28 cellular contexts compared by ENCODE assay signal in genomic region chr10:81007872-81008271, GRCh38.
"Had no signal": no experiment of that assay in that cellular context is flagged by ENCODE, and none has a peak within 500 bp of the region (broad histone marks: within the 10 kb centered on the region; RNA-seq: fewer than 3 reads in every experiment).

No MANE protein-coding gene starts in this region.

- H3K9me3 Mint-ChIP-seq: dendritic cell treated with granulocyte-macrophage colony-stimulating factor and Interleukin-4, amounts not matched to agents 40 ng/mL and 50 ng/mL, for 4 days; endodermal cell had no signal

- H3K27ac ChIP-seq: colonic mucosa, coronary artery, dorsolateral prefrontal cortex, epithelial cell of prostate, esophagus muscularis mucosa, esophagus squamous epithelium, foreskin keratinocyte, gastrocnemius medialis, gastroesophageal sphincter, heart left ventricle, heart right ventricle had no signal

- H3K4me3 ChIP-seq: colonic mucosa, coronary artery, dorsolateral prefrontal cortex, esophagus muscularis mucosa, esophagus squamous epithelium, gastrocnemius medialis, gastroesophageal sphincter, heart left ventricle, heart right ventricle had no signal

- FAIRE-seq: colon, endometrium, endothelial cell of umbilical vein, frontal cortex had no signal

- H3K27me3 Mint-ChIP-seq: effector memory CD8-positive, alpha-beta T cell had no signal

- DNase-seq: colonic mucosa; cortex of kidney; dermis blood vessel endothelial cell; dorsolateral prefrontal cortex; effector CD4-positive, alpha-beta T cell; effector CD8-positive, alpha-beta T cell; effector memory CD4-positive, alpha-beta T cell; effector memory CD8-positive, alpha-beta T cell; endodermal cell; erythroblast; esophagus squamous epithelium; foreskin fibroblast; foreskin keratinocyte; foreskin melanocyte; gastrocnemius medialis; glutamatergic neuron; head of caudate nucleus; heart left ventricle; heart right ventricle had no signal

- H3K36me3 ChIP-seq: colonic mucosa, esophagus muscularis mucosa, esophagus squamous epithelium, gastrocnemius medialis, gastroesophageal sphincter, heart left ventricle, heart right ventricle had no signal

- H3K4me1 ChIP-seq: colonic mucosa, esophagus muscularis mucosa, foreskin keratinocyte, gastrocnemius medialis, gastroesophageal sphincter, heart left ventricle, heart right ventricle had no signal

- H3K27me3 ChIP-seq: colonic mucosa, esophagus muscularis mucosa, foreskin keratinocyte, gastrocnemius medialis, heart left ventricle had no signal

- H3K4me3 Mint-ChIP-seq: dendritic cell treated with granulocyte-macrophage colony-stimulating factor and Interleukin-4, amounts not matched to agents 40 ng/mL and 50 ng/mL, for 4 days; effector memory CD8-positive, alpha-beta T cell; endodermal cell had no signal

- H3K9me3 ChIP-seq: colonic mucosa, esophagus muscularis mucosa, esophagus squamous epithelium, gastrocnemius medialis, gastroesophageal sphincter, heart left ventricle, heart right ventricle had no signal

- H3K27ac Mint-ChIP-seq: dendritic cell treated with granulocyte-macrophage colony-stimulating factor and Interleukin-4, amounts not matched to agents 40 ng/mL and 50 ng/mL, for 4 days; effector memory CD8-positive, alpha-beta T cell; endodermal cell had no signal
